ENCODE assay signal across 2 cellular contexts in genomic region chr17:37553357-37553966, GRCh38.
TF ChIP-seq lines count a peak whose summit lies in the region.

No MANE protein-coding gene starts in this region.

TF ChIP-seq in IMR-90, 13 proteins besides CTCF, POLR2A, EP300 and RAD21:
- TF ChIP-seq FOS (IDR thresholded peaks at IDR 0.05; ENCODE audit: low read depth, low read length) (no peak), USF2 (IDR thresholded peaks at IDR 0.05; ENCODE audit: low read depth, low read length) (no peak), SMC3 (IDR thresholded peaks at IDR 0.05; ENCODE audit: low read depth, low read length) (no peak), MXI1 (IDR thresholded peaks at IDR 0.05; ENCODE audit: borderline replicate concordance, low read depth, low read length) (no peak), RCOR1 (IDR thresholded peaks at IDR 0.05; ENCODE audit: insufficient replicate concordance, low read length) (no peak), CHD1 (IDR thresholded peaks at IDR 0.05; ENCODE audit: low read depth, low read length) (no peak), BHLHE40 (IDR thresholded peaks at IDR 0.05; ENCODE audit: low read depth, low read length) (no peak), ELK1 (IDR thresholded peaks at IDR 0.05; ENCODE audit: borderline replicate concordance, low read depth, low read length) (no peak), RFX5 (IDR thresholded peaks at IDR 0.05; ENCODE audit: low read depth, low read length) (no peak), CEBPB (IDR thresholded peaks at IDR 0.05; ENCODE audit: low read depth, low read length) (no peak), MAFK (IDR thresholded peaks at IDR 0.05; ENCODE audit: low read depth, low read length) (no peak), MAZ (IDR thresholded peaks at IDR 0.05; ENCODE audit: borderline replicate concordance, low read depth, low read length) (no peak)

TF ChIP-seq in GM12878, 131 proteins besides CTCF, POLR2A, EP300 and RAD21:
- TF ChIP-seq CBFB (IDR thresholded peaks at IDR 0.05; ENCODE audit: low read depth) (no peak), POU2F2 (IDR thresholded peaks at IDR 0.05; ENCODE audit: borderline replicate concordance, low read depth, low read length) (no peak), BRCA1 (IDR thresholded peaks at IDR 0.05; ENCODE audit: low read depth, low read length) (no peak), BCL11A (IDR thresholded peaks at IDR 0.05; ENCODE audit: low read depth, low read length) (no peak), ATF7 (IDR thresholded peaks at IDR 0.05; ENCODE audit: low read depth) (no peak), ZBTB33 (IDR thresholded peaks at IDR 0.05) (no peak), ZNF207 (IDR thresholded peaks at IDR 0.05; ENCODE audit: borderline replicate concordance) (no peak), POLR2AphosphoS5 (IDR thresholded peaks at IDR 0.05; ENCODE audit: low read length) (no peak), TCF3 (IDR thresholded peaks at IDR 0.05; ENCODE audit: borderline replicate concordance, insufficient read depth, low read depth, low read length) (no peak), JUND (IDR thresholded peaks at IDR 0.05; ENCODE audit: low read depth, low read length) (no peak), IRF4 (IDR thresholded peaks at IDR 0.05; ENCODE audit: low read depth, low read length) (no peak), MYB (IDR thresholded peaks at IDR 0.05; ENCODE audit: borderline replicate concordance, low read depth, low read length) (no peak)
